ENCODE assay signal across 19 cellular contexts in the genomic region with DNA sequence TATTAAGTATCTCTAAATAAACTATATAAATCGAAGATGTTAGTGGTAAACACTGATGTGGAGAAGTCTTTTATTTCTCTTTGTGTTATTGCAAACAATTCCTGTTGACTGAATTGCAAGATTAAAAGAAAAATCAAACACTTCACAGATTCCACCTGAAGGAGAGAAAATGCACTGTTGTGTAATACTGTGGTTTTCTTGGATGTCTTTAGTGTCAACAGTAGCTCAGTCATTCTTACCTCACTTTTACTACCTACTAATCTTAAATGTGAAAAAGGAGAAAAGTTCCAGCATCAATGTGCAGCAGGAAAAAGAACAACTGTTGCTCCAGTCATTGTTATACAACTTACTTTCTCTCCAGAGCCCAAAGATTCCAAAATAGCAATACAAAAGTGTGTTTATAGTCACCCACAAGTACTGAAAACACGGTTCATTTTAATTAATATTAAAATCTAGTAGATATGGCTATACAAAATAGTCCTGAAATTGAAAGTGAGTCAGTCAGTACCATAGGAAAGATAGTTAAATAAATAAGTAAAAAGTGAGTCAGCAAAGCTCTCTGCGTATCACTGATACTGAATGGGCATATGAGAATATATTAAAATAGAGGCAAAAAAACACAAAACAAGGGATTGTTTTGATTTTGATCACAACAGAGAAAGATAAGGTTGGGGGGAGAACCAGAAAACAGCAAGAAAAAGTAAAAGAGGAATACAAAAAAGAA.
DNase-seq lines count a peak whose midpoint lies in the region; ATAC-seq and TF ChIP-seq lines count a peak whose summit lies in the region.
"Had no signal": no experiment of that assay in that cellular context is flagged by ENCODE, and none has a peak within 500 bp of the region (broad histone marks: within the 10 kb centered on the region; RNA-seq: fewer than 3 reads in every experiment).

No MANE protein-coding gene starts in this region.

- no TSS peak for BruUV-seq in PC-3 (replicated peaks; lab: Mats Ljungman, UMichigan)

- no peak for ATAC-seq in activated CD8-positive, alpha-beta T cell treated with anti-CD3 and anti-CD28 coated beads for 36 hours
- no peak for ATAC-seq in activated CD8-positive, alpha-beta T cell treated with anti-CD3 and anti-CD28 coated beads, Interleukin-2, amount 10 ng/mL, durations not matched to agents 7 days and 5 days
- peak; percentile 94 for ATAC-seq in PC-3
- ATAC-seq: GM23338; stimulated activated memory B cell treated with anti-CD40 and anti-IgM and Interleukin-4, amounts not matched to agents 10 μg/mL and 1 μg/mL and 100 μg/mL, for 72 hours; WTC11 had no signal

- TF ChIP-seq CTCF in activated CD8-positive, alpha-beta T cell treated with anti-CD3 and anti-CD28 coated beads for 36 hours (IDR thresholded peaks at IDR 0.05), result no peak
- TF ChIP-seq CTCF in PC-3 (conservative IDR thresholded peaks at IDR 0.05; ENCODE audit: low read depth, low read length) (no peak), chondrocyte (IDR thresholded peaks at IDR 0.05) (no peak), osteocyte (IDR thresholded peaks at IDR 0.05) (no peak)

- H3K4me3 ChIP-seq in PC-3 (ENCODE audit: low read length), result peak overlapping the region; percentile 14; the same call in 1 of the 2 replicates
- H3K4me3 ChIP-seq: GM23338, sigmoid colon, uterus had no signal

- H2AFZ ChIP-seq in PC-3 (ENCODE audit: low read length), result no peak overlapping the region
- H2AFZ ChIP-seq: GM23338 had no signal

- peaks cover 6% of the 10 kb centered on the region for H4K20me1 ChIP-seq in PC-3 (ENCODE audit: low read length)

- peak overlapping the region; percentile 74 for H3K27ac ChIP-seq in PC-3 (ENCODE audit: low read length)
- H3K27ac ChIP-seq: sigmoid colon, uterus had no signal

- peaks cover 21% of the 10 kb centered on the region for H3F3A ChIP-seq in PC-3 (ENCODE audit: low read length, unreplicated experiment)

- no peak for DNase-seq in activated CD8-positive, alpha-beta T cell treated with anti-CD3 and anti-CD28 coated beads for 36 hours
- no peak for DNase-seq in activated CD8-positive, alpha-beta T cell treated with anti-CD3 and anti-CD28 coated beads, Interleukin-2, amount 10 ng/mL, durations not matched to agents 7 days and 5 days
- DNase-seq in PC-3, result peak; percentile 76
- no peak for DNase-seq in chondrocyte (ENCODE audit: low spot score)
- DNase-seq in osteocyte (ENCODE audit: extremely low spot score, unreplicated experiment), result no peak
- DNase-seq in LoVo (ENCODE audit: low spot score), result no peak
- DNase-seq in erythroblast (lab: John Stamatoyannopoulos, UW), result no peak
- no peak for DNase-seq in NCI-H1105 (lab: John Stamatoyannopoulos, UW)
- DNase-seq: amygdala, Calu3, mesendoderm, NCI-H1436 treated with DMSO at 0.1 percent for 48 hours, NCI-H446 treated with DMSO at 0.1 percent for 48 hours, sigmoid colon, uterus had no signal

- H3K9me3 Mint-ChIP-seq in activated CD8-positive, alpha-beta T cell treated with anti-CD3 and anti-CD28 coated beads for 36 hours, result no peaks in the 10 kb centered on the region
- no peaks in the 10 kb centered on the region for H3K9me3 Mint-ChIP-seq in activated CD8-positive, alpha-beta T cell treated with anti-CD3 and anti-CD28 coated beads, Interleukin-2, amount 10 ng/mL, durations not matched to agents 7 days and 5 days (ENCODE audit: insufficient read depth)
- H3K9me3 Mint-ChIP-seq in chondrocyte (ENCODE audit: low read depth) (no peaks in the 10 kb centered on the region), osteocyte (ENCODE audit: unreplicated experiment) (no peaks in the 10 kb centered on the region)
- H3K9me3 Mint-ChIP-seq: GM23338; IgD-negative memory B cell; stimulated activated memory B cell treated with anti-CD40 and anti-IgM and Interleukin-4, amounts not matched to agents 10 μg/mL and 1 μg/mL and 100 μg/mL, for 72 hours; WTC11 had no signal

- no peaks in the 10 kb centered on the region for H3K9me3 ChIP-seq in PC-3 (ENCODE audit: low read length)
- H3K9me3 ChIP-seq: sigmoid colon, uterus had no signal

- peaks cover 35% of the 10 kb centered on the region for H3K36me3 Mint-ChIP-seq in activated CD8-positive, alpha-beta T cell treated with anti-CD3 and anti-CD28 coated beads for 36 hours (ENCODE audit: low read depth)
- peaks cover 25% of the 10 kb centered on the region for H3K36me3 Mint-ChIP-seq in activated CD8-positive, alpha-beta T cell treated with anti-CD3 and anti-CD28 coated beads, Interleukin-2, amount 10 ng/mL, durations not matched to agents 7 days and 5 days (ENCODE audit: low read depth)
- H3K36me3 Mint-ChIP-seq in chondrocyte (ENCODE audit: low read depth), result peaks cover 15% of the 10 kb centered on the region
- H3K36me3 Mint-ChIP-seq in osteocyte (ENCODE audit: unreplicated experiment), result peaks cover 29% of the 10 kb centered on the region

- H3K27ac Mint-ChIP-seq in activated CD8-positive, alpha-beta T cell treated with anti-CD3 and anti-CD28 coated beads for 36 hours, result peak overlapping the region; percentile 32
- H3K27ac Mint-ChIP-seq in activated CD8-positive, alpha-beta T cell treated with anti-CD3 and anti-CD28 coated beads, Interleukin-2, amount 10 ng/mL, durations not matched to agents 7 days and 5 days, result no peak overlapping the region
- peak overlapping the region; percentile 38 for H3K27ac Mint-ChIP-seq in chondrocyte (ENCODE audit: unreplicated experiment)
- H3K27ac Mint-ChIP-seq in osteocyte (ENCODE audit: unreplicated experiment), result peak overlapping the region; percentile 48
- H3K27ac Mint-ChIP-seq: GM23338; stimulated activated memory B cell treated with anti-CD40 and anti-IgM and Interleukin-4, amounts not matched to agents 10 μg/mL and 1 μg/mL and 100 μg/mL, for 72 hours; WTC11 had no signal

- H3K27me3 Mint-ChIP-seq in activated CD8-positive, alpha-beta T cell treated with anti-CD3 and anti-CD28 coated beads for 36 hours, result no peaks in the 10 kb centered on the region
- no peaks in the 10 kb centered on the region for H3K27me3 Mint-ChIP-seq in activated CD8-positive, alpha-beta T cell treated with anti-CD3 and anti-CD28 coated beads, Interleukin-2, amount 10 ng/mL, durations not matched to agents 7 days and 5 days (ENCODE audit: low read depth)
- H3K27me3 Mint-ChIP-seq in chondrocyte (ENCODE audit: low read depth) (no peaks in the 10 kb centered on the region), osteocyte (ENCODE audit: unreplicated experiment) (no peaks in the 10 kb centered on the region)
- H3K27me3 Mint-ChIP-seq: IgD-negative memory B cell; stimulated activated memory B cell treated with anti-CD40 and anti-IgM and Interleukin-4, amounts not matched to agents 10 μg/mL and 1 μg/mL and 100 μg/mL, for 72 hours had no signal

- no peaks in the 10 kb centered on the region for H3K27me3 ChIP-seq in PC-3 (ENCODE audit: low read length)
- H3K27me3 ChIP-seq: sigmoid colon, uterus had no signal

- H3K4me2 ChIP-seq in PC-3 (ENCODE audit: low read length), result peak overlapping the region; percentile 69
- H3K4me2 ChIP-seq: GM23338 had no signal

- no peak overlapping the region for H3K4me3 Mint-ChIP-seq in activated CD8-positive, alpha-beta T cell treated with anti-CD3 and anti-CD28 coated beads for 36 hours
- H3K4me3 Mint-ChIP-seq in activated CD8-positive, alpha-beta T cell treated with anti-CD3 and anti-CD28 coated beads, Interleukin-2, amount 10 ng/mL, durations not matched to agents 7 days and 5 days, result no peak overlapping the region
- H3K4me3 Mint-ChIP-seq in chondrocyte (ENCODE audit: unreplicated experiment) (no peak overlapping the region), osteocyte (ENCODE audit: unreplicated experiment) (no peak overlapping the region)
- H3K4me3 Mint-ChIP-seq: GM23338; IgD-negative memory B cell; stimulated activated memory B cell treated with anti-CD40 and anti-IgM and Interleukin-4, amounts not matched to agents 10 μg/mL and 1 μg/mL and 100 μg/mL, for 72 hours; WTC11 had no signal

- no peak for TF ChIP-seq POLR2A in erythroblast (IDR thresholded peaks at IDR 0.05; ENCODE audit: low read length)

- no peak overlapping the region for H3K9ac ChIP-seq in PC-3 (ENCODE audit: low read length)

- H3K4me1 ChIP-seq in PC-3 (ENCODE audit: insufficient read depth, low read length), result peaks cover 25% of the 10 kb centered on the region
- H3K4me1 ChIP-seq: sigmoid colon, uterus had no signal

- no peaks in the 10 kb centered on the region for H3K9me2 ChIP-seq in PC-3 (replicated peaks; ENCODE audit: low read length)

- H3K4me1 Mint-ChIP-seq in activated CD8-positive, alpha-beta T cell treated with anti-CD3 and anti-CD28 coated beads for 36 hours (ENCODE audit: low read depth), result peaks cover 3% of the 10 kb centered on the region
- H3K4me1 Mint-ChIP-seq in activated CD8-positive, alpha-beta T cell treated with anti-CD3 and anti-CD28 coated beads, Interleukin-2, amount 10 ng/mL, durations not matched to agents 7 days and 5 days (ENCODE audit: low read depth), result peaks cover 5% of the 10 kb centered on the region
- H3K4me1 Mint-ChIP-seq in chondrocyte (ENCODE audit: low read depth), result peaks cover 12% of the 10 kb centered on the region
- H3K4me1 Mint-ChIP-seq in osteocyte (ENCODE audit: unreplicated experiment), result peaks cover 13% of the 10 kb centered on the region
- H3K4me1 Mint-ChIP-seq: GM23338; stimulated activated memory B cell treated with anti-CD40 and anti-IgM and Interleukin-4, amounts not matched to agents 10 μg/mL and 1 μg/mL and 100 μg/mL, for 72 hours; WTC11 had no signal

- intact Hi-C loops in activated CD8-positive, alpha-beta T cell treated with anti-CD3 and anti-CD28 coated beads for 36 hours (cut with micrococcal nuclease), result no loop called here
- intact Hi-C loops in PC-3 (cut with micrococcal nuclease), result loop anchor here (1.0 to 10.0 kb wide), 2 partner anchors 116 to 147 kb away; a partner anchor contains a TSS

- POLR2A ChIA-PET in activated CD8-positive, alpha-beta T cell treated with anti-CD3 and anti-CD28 coated beads for 36 hours (lab: Charles Lee), result interaction anchor here (0.6 kb wide), 1 partner anchor 36 kb away, joined by 4 read pairs; no protein-coding TSS in a partner anchor
- POLR2A ChIA-PET in activated CD8-positive, alpha-beta T cell treated with anti-CD3 and anti-CD28 coated beads, Interleukin-2, amount 10 ng/mL, durations not matched to agents 7 days and 5 days (lab: Charles Lee), result no interaction called here
- POLR2A ChIA-PET in PC-3 (lab: Charles Lee; ENCODE audit: unreplicated experiment), result interaction anchor here (0.7 kb wide), 1 partner anchor 40 kb away, joined by 5 read pairs; no protein-coding TSS in a partner anchor

- H3K36me3 ChIP-seq in PC-3 (ENCODE audit: low read depth, low read length), result peaks cover 34% of the 10 kb centered on the region; the same call in 1 of the 2 replicates
- H3K36me3 ChIP-seq: uterus had no signal

- no peaks in the 10 kb centered on the region for H3K79me2 ChIP-seq in PC-3 (ENCODE audit: low read length)

- CTCF ChIA-PET in activated CD8-positive, alpha-beta T cell treated with anti-CD3 and anti-CD28 coated beads for 36 hours (lab: Charles Lee), result no interaction called here
- CTCF ChIA-PET in activated CD8-positive, alpha-beta T cell treated with anti-CD3 and anti-CD28 coated beads, Interleukin-2, amount 10 ng/mL, durations not matched to agents 7 days and 5 days (lab: Charles Lee), result interaction anchor here (0.6 to 1.5 kb wide), 4 partner anchors 15 to 364 kb away, joined by 3 to 6 read pairs (median 3); no protein-coding TSS in a partner anchor
- CTCF ChIA-PET in PC-3 (lab: Charles Lee), result interaction anchor here (1.1 kb wide), 1 partner anchor 147 kb away, joined by 9 read pairs; no protein-coding TSS in a partner anchor
